ENCODE assay signal across 1 cellular context in the genomic region with DNA sequence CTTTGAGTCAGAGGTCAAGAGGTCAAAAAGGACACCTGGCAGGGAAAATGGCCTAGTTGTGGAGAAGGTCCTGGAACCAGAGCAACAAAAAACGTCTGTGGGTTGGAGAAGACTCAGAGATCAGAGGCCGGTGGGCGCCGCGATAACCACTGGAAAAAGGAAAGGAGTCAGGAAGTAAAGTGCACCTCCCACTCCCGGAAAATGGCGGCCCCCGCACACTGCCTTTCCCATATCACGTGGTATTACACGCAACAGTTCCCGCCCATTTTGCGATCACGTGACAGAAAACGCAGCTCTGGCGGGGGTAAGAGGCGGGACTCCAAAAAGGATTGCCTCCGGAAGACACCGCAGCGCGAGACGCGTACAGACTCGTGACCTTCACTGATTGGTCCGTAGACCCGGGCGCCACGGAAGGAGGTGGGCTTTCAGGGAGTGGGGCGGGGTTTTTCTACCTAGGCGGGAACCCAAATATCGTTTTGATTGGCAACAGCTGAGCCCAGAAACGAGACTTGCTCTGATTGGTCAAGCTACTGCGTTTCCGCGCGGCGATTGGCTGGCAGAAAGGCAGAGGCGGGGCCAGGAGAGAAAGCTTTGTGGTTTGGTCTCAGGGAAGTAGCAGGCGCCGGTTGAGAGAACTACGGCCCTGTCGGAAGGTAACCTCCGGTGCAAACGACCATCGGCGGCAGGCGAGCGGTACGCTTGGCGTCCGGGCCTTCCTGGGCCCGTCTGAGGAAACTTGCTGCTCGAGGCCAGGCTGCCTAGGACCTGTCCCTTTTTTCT.
TF ChIP-seq lines count a peak whose summit lies in the region.

A gene with protein sequence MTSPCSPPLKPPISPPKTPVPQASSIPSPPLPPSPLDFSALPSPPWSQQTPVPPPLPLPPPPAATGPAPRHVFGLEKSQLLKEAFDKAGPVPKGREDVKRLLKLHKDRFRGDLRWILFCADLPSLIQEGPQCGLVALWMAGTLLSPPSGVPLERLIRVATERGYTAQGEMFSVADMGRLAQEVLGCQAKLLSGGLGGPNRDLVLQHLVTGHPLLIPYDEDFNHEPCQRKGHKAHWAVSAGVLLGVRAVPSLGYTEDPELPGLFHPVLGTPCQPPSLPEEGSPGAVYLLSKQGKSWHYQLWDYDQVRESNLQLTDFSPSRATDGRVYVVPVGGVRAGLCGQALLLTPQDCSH (minus strand): TSS at position 193 of the 780 bp plus-strand sequence. CDS start 674 bp downstream, outside the sequence.

TF ChIP-seq in K562, 482 proteins besides CTCF, POLR2A, EP300 and RAD21 (continued from another document and continues in another):
- no peak for TF ChIP-seq FOXP4 (CRISPR knock-in tag; IDR thresholded peaks at IDR 0.05; ENCODE audit: borderline replicate concordance)
- TF ChIP-seq ZNF133 (CRISPR knock-in tag; IDR thresholded peaks at IDR 0.05) = no peak
- TF ChIP-seq MAFF (IDR thresholded peaks at IDR 0.05; ENCODE audit: low read length) = no peak
- TF ChIP-seq ZNF668 (CRISPR knock-in tag; IDR thresholded peaks at IDR 0.05) = peak; percentile 83; the same call in 1 of the 2 replicates
- TF ChIP-seq ZBTB7A (IDR thresholded peaks at IDR 0.05; ENCODE audit: borderline replicate concordance, control insufficient read depth, low read depth, low read length) = no peak; the same call in 1 of the 2 replicates
- no peak for TF ChIP-seq SNRNP70 (optimal IDR thresholded peaks at IDR 0.05; ENCODE audit: low read depth, low read length)
- no peak for TF ChIP-seq ATF2 (CRISPR knock-in tag; IDR thresholded peaks at IDR 0.05)
- no peak for TF ChIP-seq PTRF (tag; IDR thresholded peaks at IDR 0.05)
- TF ChIP-seq, protein P1, sequence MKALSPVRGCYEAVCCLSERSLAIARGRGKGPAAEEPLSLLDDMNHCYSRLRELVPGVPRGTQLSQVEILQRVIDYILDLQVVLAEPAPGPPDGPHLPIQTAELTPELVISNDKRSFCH (CRISPR knock-in tag; IDR thresholded peaks at IDR 0.05) = no peak
- TF ChIP-seq, protein P1 (tag; IDR thresholded peaks at IDR 0.05) = peak; percentile 86; the same call in 1 of the 2 replicates
- TF ChIP-seq, protein P2, sequence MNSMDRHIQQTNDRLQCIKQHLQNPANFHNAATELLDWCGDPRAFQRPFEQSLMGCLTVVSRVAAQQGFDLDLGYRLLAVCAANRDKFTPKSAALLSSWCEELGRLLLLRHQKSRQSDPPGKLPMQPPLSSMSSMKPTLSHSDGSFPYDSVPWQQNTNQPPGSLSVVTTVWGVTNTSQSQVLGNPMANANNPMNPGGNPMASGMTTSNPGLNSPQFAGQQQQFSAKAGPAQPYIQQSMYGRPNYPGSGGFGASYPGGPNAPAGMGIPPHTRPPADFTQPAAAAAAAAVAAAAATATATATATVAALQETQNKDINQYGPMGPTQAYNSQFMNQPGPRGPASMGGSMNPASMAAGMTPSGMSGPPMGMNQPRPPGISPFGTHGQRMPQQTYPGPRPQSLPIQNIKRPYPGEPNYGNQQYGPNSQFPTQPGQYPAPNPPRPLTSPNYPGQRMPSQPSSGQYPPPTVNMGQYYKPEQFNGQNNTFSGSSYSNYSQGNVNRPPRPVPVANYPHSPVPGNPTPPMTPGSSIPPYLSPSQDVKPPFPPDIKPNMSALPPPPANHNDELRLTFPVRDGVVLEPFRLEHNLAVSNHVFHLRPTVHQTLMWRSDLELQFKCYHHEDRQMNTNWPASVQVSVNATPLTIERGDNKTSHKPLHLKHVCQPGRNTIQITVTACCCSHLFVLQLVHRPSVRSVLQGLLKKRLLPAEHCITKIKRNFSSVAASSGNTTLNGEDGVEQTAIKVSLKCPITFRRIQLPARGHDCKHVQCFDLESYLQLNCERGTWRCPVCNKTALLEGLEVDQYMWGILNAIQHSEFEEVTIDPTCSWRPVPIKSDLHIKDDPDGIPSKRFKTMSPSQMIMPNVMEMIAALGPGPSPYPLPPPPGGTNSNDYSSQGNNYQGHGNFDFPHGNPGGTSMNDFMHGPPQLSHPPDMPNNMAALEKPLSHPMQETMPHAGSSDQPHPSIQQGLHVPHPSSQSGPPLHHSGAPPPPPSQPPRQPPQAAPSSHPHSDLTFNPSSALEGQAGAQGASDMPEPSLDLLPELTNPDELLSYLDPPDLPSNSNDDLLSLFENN (IDR thresholded peaks at IDR 0.05; ENCODE audit: low read depth in 2 of 2, low read length in 2 of 2) = no peak
- TF ChIP-seq RFX1 (IDR thresholded peaks at IDR 0.05) = no peak
- peak; percentile 37; the same call in 1 of the 2 replicates for TF ChIP-seq REST (CRISPR knock-in tag; IDR thresholded peaks at IDR 0.05; ENCODE audit: low read depth)
- no peak for TF ChIP-seq KDM4B (IDR thresholded peaks at IDR 0.05; ENCODE audit: borderline replicate concordance in 2 of 2, low read depth in 1 of 2)
- peak; percentile 82 for TF ChIP-seq CREB1 (IDR thresholded peaks at IDR 0.05)
- TF ChIP-seq CREB1 (CRISPR knock-in tag; IDR thresholded peaks at IDR 0.05) = peak; percentile 85
- no peak for TF ChIP-seq NONO (IDR thresholded peaks at IDR 0.05; ENCODE audit: low read depth in 2 of 2, low read length in 1 of 2)
- no peak; the same call in 1 of the 2 replicates for TF ChIP-seq TCF7L2 (IDR thresholded peaks at IDR 0.05; ENCODE audit: low read depth, low read length)
- no peak for TF ChIP-seq RBM34 (IDR thresholded peaks at IDR 0.05; ENCODE audit: borderline replicate concordance, insufficient read depth, low read length)
- TF ChIP-seq ETV5 (CRISPR knock-in tag; IDR thresholded peaks at IDR 0.05; ENCODE audit: low read depth) = 0 out of 2 replicates have a peak, but pooled peaks have one; percentile 63
- peak; percentile 68 to 78; a peak in 3 of 4 replicates for TF ChIP-seq NRF1 (conservative IDR thresholded peaks at IDR 0.05 in 1 of 2, IDR thresholded peaks at IDR 0.05 in 1 of 2)
- no peak for TF ChIP-seq ETS2 (tag; IDR thresholded peaks at IDR 0.05; ENCODE audit: borderline replicate concordance, poor library complexity, severe bottlenecking)
- no peak for TF ChIP-seq ZNF780A (CRISPR knock-in tag; IDR thresholded peaks at IDR 0.05)
- no peak for TF ChIP-seq HNRNPK (IDR thresholded peaks at IDR 0.05; ENCODE audit: low read depth, low read length, poor library complexity, severe bottlenecking)
- no peak for TF ChIP-seq SNIP1 (IDR thresholded peaks at IDR 0.05; ENCODE audit: low read depth)
- no peak for TF ChIP-seq FOXJ2 (tag; IDR thresholded peaks at IDR 0.05)
- TF ChIP-seq FOXA1 (IDR thresholded peaks at IDR 0.05; ENCODE audit: borderline replicate concordance) = no peak
- TF ChIP-seq L3MBTL2 (IDR thresholded peaks at IDR 0.05) = peak; percentile 88
- no peak for TF ChIP-seq HNRNPL (IDR thresholded peaks at IDR 0.05; ENCODE audit: low read depth, low read length)
- no peak for TF ChIP-seq ZNF830 (CRISPR knock-in tag; IDR thresholded peaks at IDR 0.05)
- TF ChIP-seq NBN (IDR thresholded peaks at IDR 0.05; ENCODE audit: low read depth) = peak; percentile 89
- TF ChIP-seq TAF7 (tag; IDR thresholded peaks at IDR 0.05) = peak; percentile 87
- peak; percentile 73; the same call in 1 of the 2 replicates for TF ChIP-seq SMARCE1 (IDR thresholded peaks at IDR 0.05)
- TF ChIP-seq PRMT5 (CRISPR knock-in tag; IDR thresholded peaks at IDR 0.05) = no peak
- no peak for TF ChIP-seq ZNF347 (CRISPR knock-in tag; IDR thresholded peaks at IDR 0.05; ENCODE audit: low read depth)
- no peak for TF ChIP-seq SMC3 (conservative IDR thresholded peaks at IDR 0.05; ENCODE audit: insufficient read depth, low read depth, low read length)
- TF ChIP-seq, protein P3, sequence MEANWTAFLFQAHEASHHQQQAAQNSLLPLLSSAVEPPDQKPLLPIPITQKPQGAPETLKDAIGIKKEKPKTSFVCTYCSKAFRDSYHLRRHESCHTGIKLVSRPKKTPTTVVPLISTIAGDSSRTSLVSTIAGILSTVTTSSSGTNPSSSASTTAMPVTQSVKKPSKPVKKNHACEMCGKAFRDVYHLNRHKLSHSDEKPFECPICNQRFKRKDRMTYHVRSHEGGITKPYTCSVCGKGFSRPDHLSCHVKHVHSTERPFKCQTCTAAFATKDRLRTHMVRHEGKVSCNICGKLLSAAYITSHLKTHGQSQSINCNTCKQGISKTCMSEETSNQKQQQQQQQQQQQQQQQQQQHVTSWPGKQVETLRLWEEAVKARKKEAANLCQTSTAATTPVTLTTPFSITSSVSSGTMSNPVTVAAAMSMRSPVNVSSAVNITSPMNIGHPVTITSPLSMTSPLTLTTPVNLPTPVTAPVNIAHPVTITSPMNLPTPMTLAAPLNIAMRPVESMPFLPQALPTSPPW (CRISPR knock-in tag; IDR thresholded peaks at IDR 0.05) = peak; percentile 79
- TF ChIP-seq ZBTB2 (IDR thresholded peaks at IDR 0.05) = peak; percentile 77; the same call in 1 of the 2 replicates
- TF ChIP-seq CHCHD3 (CRISPR knock-in tag; IDR thresholded peaks at IDR 0.05) = no peak
- peak; percentile 56 for TF ChIP-seq MXD1 (CRISPR knock-in tag; IDR thresholded peaks at IDR 0.05; ENCODE audit: borderline replicate concordance, poor library complexity, severe bottlenecking)
- TF ChIP-seq E2F3 (CRISPR knock-in tag; IDR thresholded peaks at IDR 0.05) = peak; percentile 71; the same call in 1 of the 2 replicates
- no peak; the same call in 1 of the 2 replicates for TF ChIP-seq KAT7 (CRISPR knock-in tag; IDR thresholded peaks at IDR 0.05; ENCODE audit: borderline replicate concordance)
- TF ChIP-seq ZNF398 (CRISPR knock-in tag; IDR thresholded peaks at IDR 0.05) = no peak
